Comparison of ENCODE assay signal across 21 cellular contexts in the genomic region with DNA sequence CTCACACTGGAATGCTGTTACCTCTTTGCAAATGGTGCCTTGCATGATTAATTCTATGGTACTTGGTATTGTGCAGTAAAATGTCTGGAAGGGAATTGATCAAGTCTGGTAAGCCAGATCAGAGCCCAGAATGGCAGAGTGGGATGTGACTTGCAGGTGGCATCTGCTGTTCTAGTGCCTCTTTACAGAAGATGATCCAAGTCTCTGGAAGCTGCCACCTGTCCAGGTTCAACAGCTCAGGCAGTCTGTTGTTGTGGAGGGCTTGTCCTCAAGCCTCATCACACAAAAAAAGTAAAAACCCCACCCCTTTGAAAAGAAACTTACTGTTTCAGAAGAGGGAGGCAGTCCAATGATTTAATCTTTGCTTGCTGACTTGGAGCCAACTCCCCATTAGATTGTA. TPM values are rescaled to one million over a fixed set of nuclear protein-coding genes. Genes with fewer than 3 reads are reported as not detected.
DNase-seq lines count a peak whose midpoint lies in the region; ATAC-seq, FAIRE-seq and TF ChIP-seq lines count a peak whose summit lies in the region.
"Had no signal": no experiment of that assay in that cellular context is flagged by ENCODE, and none has a peak within 500 bp of the region (broad histone marks: within the 10 kb centered on the region; RNA-seq: fewer than 3 reads in every experiment).

No MANE protein-coding gene starts in this region.

- H3K4me1 Mint-ChIP-seq in GM23338 (peaks cover 73% of the 10 kb centered on the region), WTC11 (peaks cover 77% of the 10 kb centered on the region), nephron (peaks cover 63% of the 10 kb centered on the region), Calu3 (ENCODE audit: low read depth, unreplicated experiment) (peaks cover 44% of the 10 kb centered on the region)

- H2BK20ac ChIP-seq in H1 (ENCODE audit: low read length): no peak overlapping the region

- no peak for FAIRE-seq in H1 (lab: Jason Lieb, UNC)
- FAIRE-seq: HTR-8/SVneo had no signal

- H3K27ac ChIP-seq in GM23338 (ENCODE audit: low read depth) (0 out of 2 replicates have a peak overlapping the region, but pooled peaks have one; percentile 43), H1 (ENCODE audit: low read depth, low read length) (no peak overlapping the region), coronary artery (no peak overlapping the region)
- H3K27ac ChIP-seq: HL-60, SJCRH30 had no signal

- no peak overlapping the region for H4K8ac ChIP-seq in H1 (ENCODE audit: extremely low read depth, insufficient read depth, low read length)

- no TSS peak for BruUV-seq in Calu3 (replicated peaks; lab: Mats Ljungman, UMichigan)

- H3K27ac Mint-ChIP-seq in GM23338 (no peak overlapping the region), WTC11 (peak overlapping the region; percentile 73), nephron (peak overlapping the region; percentile 47 to 69 (median 55)), Calu3 (ENCODE audit: unreplicated experiment) (no peak overlapping the region)
- H3K27ac Mint-ChIP-seq: CD14-positive monocyte had no signal

- H3K9me3 Mint-ChIP-seq in GM23338 (no peaks in the 10 kb centered on the region), WTC11 (no peaks in the 10 kb centered on the region), nephron (no peaks in the 10 kb centered on the region), Calu3 (ENCODE audit: low read depth, unreplicated experiment) (no peaks in the 10 kb centered on the region)
- H3K9me3 Mint-ChIP-seq: CD14-positive monocyte had no signal

- no peak overlapping the region for H3K14ac ChIP-seq in H1 (ENCODE audit: insufficient read length)

- H3K27me3 Mint-ChIP-seq in GM23338 (ENCODE audit: insufficient read depth, low read depth, poor library complexity) (peaks cover 9% of the 10 kb centered on the region), WTC11 (ENCODE audit: low read depth) (no peaks in the 10 kb centered on the region), nephron (ENCODE audit: low read depth) (peaks cover 3% of the 10 kb centered on the region), Calu3 (ENCODE audit: unreplicated experiment) (no peaks in the 10 kb centered on the region)

- H2BK120ac ChIP-seq in H1 (replicated peaks; ENCODE audit: low read depth, low read length): no peak overlapping the region

- H2AK5ac ChIP-seq in H1 (ENCODE audit: low read depth, low read length): no peak overlapping the region

- CTCF ChIA-PET in WTC11 (lab: Charles Lee) (interaction anchor here (1.1 kb wide), 1 partner anchor 100 kb away, joined by 3 read pairs; no protein-coding TSS in a partner anchor), H1 (lab: Charles Lee; ENCODE audit: partially characterized antibody) (interaction anchor here (0.7 to 1.7 kb wide), 2 partner anchors 10 to 140 kb away, joined by 3 to 7 read pairs; no protein-coding TSS in a partner anchor), Calu3 (lab: Charles Lee) (interaction anchor here (0.8 to 1.5 kb wide), 2 partner anchors 9 to 68 kb away, joined by 3 to 6 read pairs; no protein-coding TSS in a partner anchor)

- DNase-seq in GM23338 (ENCODE audit: low spot score) (no peak), WTC11 (ENCODE audit: low spot score) (no peak), H1 (ENCODE audit: low read depth in 1 of 2, low spot score in 2 of 2) (no peak), coronary artery (ENCODE audit: low spot score) (no peak), Calu3 (no peak)
- DNase-seq: ACHN, GDM1, IMR-90, NCI-H1048, NCI-H1436 treated with DMSO at 0.1 percent for 48 hours, NCI-H2029 treated with DMSO at 0.1 percent for 48 hours, NCI-H510A, NCI-H82, PC-3, SJCRH30 had no signal

- H4K20me1 ChIP-seq in GM23338 (replicated peaks; ENCODE audit: insufficient read depth) (peaks cover 6% of the 10 kb centered on the region; the same call in 1 of the 2 replicates), H1 (replicated peaks in 1 of 2; ENCODE audit: control insufficient read depth in 1 of 2, insufficient read depth in 2 of 2, low read length in 2 of 2) (peaks cover 12 to 24% of the 10 kb centered on the region in 2 experiments)

- no peak for TF ChIP-seq RAD21 in H1 (IDR thresholded peaks at IDR 0.05 in 1 of 2, conservative IDR thresholded peaks at IDR 0.05 in 1 of 2; ENCODE audit: low read depth in 2 of 2, low read length in 2 of 2)

- no peak for TF ChIP-seq POLR2A in H1 (IDR thresholded peaks at IDR 0.05; ENCODE audit: control extremely low read depth in 1 of 2, low read depth in 2 of 2, low read length in 2 of 2)

- no peak overlapping the region for H3K23ac ChIP-seq in H1 (ENCODE audit: insufficient read length)

- H3K4me1 ChIP-seq in GM23338 (ENCODE audit: insufficient read depth): peaks cover 59% of the 10 kb centered on the region
- H3K4me1 ChIP-seq in H1 (replicated peaks in 1 of 4; ENCODE audit: control insufficient read depth in 3 of 4, insufficient read depth in 4 of 4, low read length in 3 of 4): peaks cover 19 to 27% (median 24%) of the 10 kb centered on the region in 4 experiments
- H3K4me1 ChIP-seq: SJCRH30 had no signal

- no peak overlapping the region for H3K4me3 ChIP-seq in GM23338
- no peak overlapping the region for H3K4me3 ChIP-seq in H1 (ENCODE audit: extremely low read depth in 1 of 4, insufficient read depth in 2 of 4, low read depth in 3 of 4, low read length in 4 of 4)
- H3K4me3 ChIP-seq in coronary artery: no peak overlapping the region
- H3K4me3 ChIP-seq: HAP-1, SJCRH30 had no signal

- H4K5ac ChIP-seq in H1 (ENCODE audit: insufficient read length, low read depth, low read length): no peak overlapping the region

- ATAC-seq in GM23338 (no peak), WTC11 (no peak), HG03097 (IDR thresholded peaks at IDR 0.05; ENCODE audit: low FRiP score, unreplicated experiment) (no peak)
- ATAC-seq: PC-3 had no signal

- intact Hi-C loops in Calu3 (cut with micrococcal nuclease; ENCODE audit: unreplicated experiment): no loop called here

- no peaks in the 10 kb centered on the region for H3K36me3 ChIP-seq in GM23338 (ENCODE audit: insufficient read depth)
- H3K36me3 ChIP-seq in H1 (ENCODE audit: control insufficient read depth in 2 of 4, insufficient read depth in 4 of 4, low read length in 3 of 4): no peaks in the 10 kb centered on the region
- H3K36me3 ChIP-seq: HAP-1, SJCRH30 had no signal

- no peak overlapping the region for H3K4ac ChIP-seq in H1 (replicated peaks; ENCODE audit: insufficient read length, low read depth, low read length)

- no peak overlapping the region for H3K18ac ChIP-seq in H1 (ENCODE audit: extremely low read depth, low read length)

- POLR2A ChIA-PET in WTC11 (lab: Charles Lee): interaction anchor here (0.6 kb wide), 1 partner anchor 139 kb away, joined by 5 read pairs; no protein-coding TSS in a partner anchor
- POLR2A ChIA-PET in H1 (lab: Charles Lee; ENCODE audit: partially characterized antibody): interaction anchor here (1.2 to 1.6 kb wide), 2 partner anchors 8 to 130 kb away, joined by 3 read pairs; no protein-coding TSS in a partner anchor

- H3K9ac ChIP-seq in H1 (replicated peaks in 1 of 4; ENCODE audit: extremely low read depth in 1 of 4, low read depth in 3 of 4, low read length in 3 of 4): no peak overlapping the region

- TF ChIP-seq CTCF in GM23338 (conservative IDR thresholded peaks at IDR 0.05; ENCODE audit: low read depth in 2 of 2): no peak
- TF ChIP-seq CTCF in WTC11 (IDR thresholded peaks at IDR 0.05): no peak
- TF ChIP-seq CTCF in H1 (IDR thresholded peaks at IDR 0.05; ENCODE audit: control extremely low read depth in 1 of 3, insufficient read depth in 1 of 3, low read depth in 1 of 3, low read length in 3 of 3): no peak
- no peak for TF ChIP-seq CTCF in nephron (IDR thresholded peaks at IDR 0.05; ENCODE audit: unreplicated experiment in 3 of 3)
- no peak for TF ChIP-seq CTCF in coronary artery (IDR thresholded peaks at IDR 0.05)
- TF ChIP-seq CTCF in Calu3 (IDR thresholded peaks at IDR 0.05; ENCODE audit: unreplicated experiment): no peak

- H3K4me2 ChIP-seq in GM23338 (peak overlapping the region; percentile 17; the same call in 1 of the 2 replicates), H1 (ENCODE audit: insufficient read depth in 1 of 2, low read depth in 2 of 2, low read length in 2 of 2) (0 out of 4 replicates have a peak overlapping the region, but pooled peaks of 1 of the 2 experiments have one; percentile 17)

- H2BK5ac ChIP-seq in H1 (ENCODE audit: low read depth, low read length): 0 out of 2 replicates have a peak overlapping the region, but pooled peaks have one; percentile 17

- peaks cover 6% of the 10 kb centered on the region for H3F3A ChIP-seq in GM23338 (replicated peaks; ENCODE audit: low read depth)

- H3K79me2 ChIP-seq in GM23338 (replicated peaks; ENCODE audit: insufficient read depth) (peaks cover 94% of the 10 kb centered on the region), H1 (ENCODE audit: control insufficient read depth in 1 of 2, insufficient read depth in 2 of 2, low read length in 2 of 2) (peaks cover 0 to 96% of the 10 kb centered on the region in 2 experiments; a peak in 3 of 4 replicates)

- peaks cover 21% of the 10 kb centered on the region for H3K79me1 ChIP-seq in H1 (ENCODE audit: low read depth, low read length)

- H3K4me3 Mint-ChIP-seq in GM23338 (no peak overlapping the region), WTC11 (no peak overlapping the region), nephron (no peak overlapping the region), Calu3 (ENCODE audit: low read depth, unreplicated experiment) (no peak overlapping the region)
- H3K4me3 Mint-ChIP-seq: CD14-positive monocyte had no signal

- H2BK12ac ChIP-seq in H1 (ENCODE audit: low read depth, low read length): peak overlapping the region; percentile 19; the same call in 1 of the 2 replicates

- H2AFZ ChIP-seq in GM23338 (no peak overlapping the region), H1 (ENCODE audit: low read length) (no peak overlapping the region)

- H2BK15ac ChIP-seq in H1 (ENCODE audit: low read length): no peak overlapping the region

- no peak overlapping the region for H3K56ac ChIP-seq in H1 (replicated peaks; ENCODE audit: insufficient read length, low read depth, low read length)

- no peaks in the 10 kb centered on the region for H3K23me2 ChIP-seq in H1 (ENCODE audit: low read depth, low read length)

- H4K91ac ChIP-seq in H1 (replicated peaks; ENCODE audit: insufficient read length, low read length): no peak overlapping the region

- H3K9me3 ChIP-seq in H1 (ENCODE audit: insufficient read depth in 2 of 2, low read depth in 1 of 2, low read length in 1 of 2): no peaks in the 10 kb centered on the region
- H3K9me3 ChIP-seq: HAP-1, SJCRH30 had no signal

- H3K9me2 ChIP-seq in GM23338 (ENCODE audit: insufficient read depth): no peaks in the 10 kb centered on the region

- no peak for TF ChIP-seq EP300 in H1 (IDR thresholded peaks at IDR 0.05; ENCODE audit: borderline replicate concordance in 1 of 2, low read depth in 2 of 2, low read length in 2 of 2)

- no peaks in the 10 kb centered on the region; the same call in 2 of the 3 replicates for H3K36me3 Mint-ChIP-seq in GM23338 (ENCODE audit: low read depth)
- H3K36me3 Mint-ChIP-seq in WTC11: no peaks in the 10 kb centered on the region
- H3K36me3 Mint-ChIP-seq in nephron (ENCODE audit: low read depth): peaks cover 7% of the 10 kb centered on the region
- H3K36me3 Mint-ChIP-seq in Calu3 (ENCODE audit: insufficient read depth, unreplicated experiment): no peaks in the 10 kb centered on the region
- H3K36me3 Mint-ChIP-seq: CD14-positive monocyte had no signal

- no peaks in the 10 kb centered on the region for H3K27me3 ChIP-seq in GM23338 (ENCODE audit: insufficient read depth)
- H3K27me3 ChIP-seq in H1 (replicated peaks in 1 of 4; ENCODE audit: control insufficient read depth in 3 of 4, extremely low read depth in 1 of 4, insufficient read depth in 3 of 4, low read length in 3 of 4): no peaks in the 10 kb centered on the region
- H3K27me3 ChIP-seq: SJCRH30 had no signal

RNA-seq across cellular contexts. Expression of gene ZNRF3, which starts 17.0 kb away (rescaled TPM):
- 28.9 and 32.2 TPM in 2 replicates for total RNA-seq in GM23338 (2014; rRNA removed; shearing (Covaris generic))
- polyA plus RNA-seq in GM23338 (2016; fragmentation: Nextera tagmentation; extraction: Ambion mirVana) (11.1 and 12.3 TPM in 2 replicates), H1 (2011; rRNA removed) (14.1 and 21.0 TPM in 2 replicates)
- total RNA-seq in WTC11 (2021) (20.6 to 25.4 TPM (median 21.6 TPM) in 3 replicates), Calu3 (2022) (23.7 and 24.5 TPM in 2 replicates)
- total RNA-seq in H1 (2021; fragmentation: NEBNext Ultra II Directional; extraction: Animal tissue kit (Norgen Biotek cat#: 25700)): 20.6 and 21.7 TPM in 2 replicates
- polyA plus RNA-seq in H1 (2011; cell fraction: cytosol; rRNA removed): 12.7 TPM
- polyA plus RNA-seq in H1 (2011; cell fraction: nucleus; rRNA removed): 20.6 TPM
- 8.5 to 15.1 TPM (median 12.1 TPM) in 4 replicates for polyA plus RNA-seq in H1 (2012, experiment 1 of 2)
- 6.6 TPM for polyA plus RNA-seq in H1 (2012, experiment 2 of 2)
- 15.5 TPM for polyA plus RNA-seq in H1 (2013, experiment 1 of 2)
- polyA plus RNA-seq in H1 (2013, experiment 2 of 2): 17.6 TPM
- polyA minus RNA-seq in H1 (2011; rRNA and poly(A)+ RNA removed): 9.9 and 12.3 TPM in 2 replicates
- polyA minus RNA-seq in H1 (2011; cell fraction: cytosol; rRNA and poly(A)+ RNA removed): 15.9 TPM
- 15.9 TPM for polyA minus RNA-seq in H1 (2011; cell fraction: nucleus; rRNA and poly(A)+ RNA removed)
- polyA plus RNA-seq: CD14-positive monocyte had no signal

Comparison
In these comparisons a context has a peak if more than half of its experiments do, and no peak if none do; other contexts are left out.
1. H3K27ac Mint-ChIP-seq: peak in WTC11 (single experiment) and nephron (3 of 3); none in GM23338 (single experiment) and Calu3 (single experiment).